Comparison of ENCODE assay signal across 22 cellular contexts in genomic region chr5:8097146-8097545, GRCh38.
"Had no signal": no experiment of that assay in that cellular context is flagged by ENCODE, and none has a peak within 500 bp of the region (broad histone marks: within the 10 kb centered on the region; RNA-seq: fewer than 3 reads in every experiment).

No MANE protein-coding gene starts in this region.

- H3K4me1 Mint-ChIP-seq: neural progenitor cell; stimulated activated effector memory CD8-positive, alpha-beta T cell treated with anti-CD3 and anti-CD28 coated beads, Interleukin-12 subunit alpha, Interleukin-12 subunit beta, amount 100 ng/mL, for 72 hours; stimulated activated naive B cell treated with anti-CD40 and anti-IgM and Interleukin-4, amounts not matched to agents 10 μg/mL and 1 μg/mL and 100 μg/mL, for 72 hours had no signal

- H3K27me3 Mint-ChIP-seq: naive thymus-derived CD8-positive, alpha-beta T cell; natural killer cell treated with Interleukin-12 subunit alpha and Interleukin-12 subunit beta and Interleukin-15 and Interleukin-18, amount 100 ng/mL, for 72 hours; progenitor cell of endocrine pancreas; stimulated activated naive B cell treated with anti-CD40 and anti-IgM and Interleukin-4, amounts not matched to agents 10 μg/mL and 1 μg/mL and 100 μg/mL, for 72 hours; stimulated activated naive CD8-positive, alpha-beta T cell treated with anti-CD3 and anti-CD28 coated beads, Interleukin-15, Interleukin-2, amounts not matched to agents 100 ng/mL and 50 ng/mL, for 24 hours had no signal

- H3K4me3 Mint-ChIP-seq: naive thymus-derived CD8-positive, alpha-beta T cell; natural killer cell treated with Interleukin-12 subunit alpha and Interleukin-12 subunit beta and Interleukin-15 and Interleukin-18, amount 100 ng/mL, for 72 hours; neural progenitor cell; stimulated activated effector memory CD8-positive, alpha-beta T cell treated with anti-CD3 and anti-CD28 coated beads, Interleukin-12 subunit alpha, Interleukin-12 subunit beta, amount 100 ng/mL, for 72 hours; stimulated activated naive B cell treated with anti-CD40 and anti-IgM and Interleukin-4, amounts not matched to agents 10 μg/mL and 1 μg/mL and 100 μg/mL, for 72 hours; stimulated activated naive CD8-positive, alpha-beta T cell treated with anti-CD3 and anti-CD28 coated beads, Interleukin-15, Interleukin-2, amounts not matched to agents 100 ng/mL and 50 ng/mL, for 24 hours had no signal

- H3K27ac Mint-ChIP-seq: naive thymus-derived CD8-positive, alpha-beta T cell; natural killer cell treated with Interleukin-12 subunit alpha and Interleukin-12 subunit beta and Interleukin-15 and Interleukin-18, amount 100 ng/mL, for 72 hours; neural progenitor cell; progenitor cell of endocrine pancreas; stimulated activated effector memory CD8-positive, alpha-beta T cell treated with anti-CD3 and anti-CD28 coated beads, Interleukin-12 subunit alpha, Interleukin-12 subunit beta, amount 100 ng/mL, for 72 hours; stimulated activated naive B cell treated with anti-CD40 and anti-IgM and Interleukin-4, amounts not matched to agents 10 μg/mL and 1 μg/mL and 100 μg/mL, for 72 hours; stimulated activated naive CD8-positive, alpha-beta T cell treated with anti-CD3 and anti-CD28 coated beads, Interleukin-15, Interleukin-2, amounts not matched to agents 100 ng/mL and 50 ng/mL, for 24 hours had no signal

- ATAC-seq: naive thymus-derived CD8-positive, alpha-beta T cell; natural killer cell treated with Interleukin-12 subunit alpha and Interleukin-12 subunit beta and Interleukin-15 and Interleukin-18, amount 100 ng/mL, for 72 hours; psoas muscle; right lobe of liver; stimulated activated effector memory CD8-positive, alpha-beta T cell treated with anti-CD3 and anti-CD28 coated beads, Interleukin-12 subunit alpha, Interleukin-12 subunit beta, amount 100 ng/mL, for 72 hours; stimulated activated naive B cell treated with anti-CD40 and anti-IgM and Interleukin-4, amounts not matched to agents 10 μg/mL and 1 μg/mL and 100 μg/mL, for 72 hours had no signal

- DNase-seq: naive thymus-derived CD8-positive, alpha-beta T cell; occipital lobe; ovary; psoas muscle; right lobe of liver; sigmoid colon; small intestine; stimulated activated CD4-positive, alpha-beta T cell treated with anti-CD3 and anti-CD28 coated beads, Interleukin-15, amount 100 ng/mL, for 24 hours; stimulated activated CD4-positive, alpha-beta T cell treated with anti-CD3 and anti-CD28 coated beads, Interleukin-2, amount 100 ng/mL, for 24 hours; stimulated activated CD4-positive, alpha-beta T cell treated with anti-CD3 and anti-CD28 coated beads, Interleukin-2, amount 100 ng/mL, for 48 hours; stimulated activated CD4-positive, alpha-beta T cell treated with anti-CD3 and anti-CD28 coated beads, Interleukin-4, amount 100 ng/mL, for 24 hours; stimulated activated naive B cell treated with anti-CD40 and anti-IgM and Interleukin-4, amounts not matched to agents 10 μg/mL and 1 μg/mL and 100 μg/mL, for 72 hours; stimulated activated naive CD4-positive, alpha-beta T cell treated with Interleukin-2 at 50 U/mL for 16 hours; stomach; thyroid gland; trophoblast cell; upper lobe of left lung had no signal

- H3K36me3 Mint-ChIP-seq: naive thymus-derived CD8-positive, alpha-beta T cell; neural progenitor cell; stimulated activated effector memory CD8-positive, alpha-beta T cell treated with anti-CD3 and anti-CD28 coated beads, Interleukin-12 subunit alpha, Interleukin-12 subunit beta, amount 100 ng/mL, for 72 hours; stimulated activated naive B cell treated with anti-CD40 and anti-IgM and Interleukin-4, amounts not matched to agents 10 μg/mL and 1 μg/mL and 100 μg/mL, for 72 hours had no signal
